2 cellular contexts compared by ENCODE assay signal in the genomic region with DNA sequence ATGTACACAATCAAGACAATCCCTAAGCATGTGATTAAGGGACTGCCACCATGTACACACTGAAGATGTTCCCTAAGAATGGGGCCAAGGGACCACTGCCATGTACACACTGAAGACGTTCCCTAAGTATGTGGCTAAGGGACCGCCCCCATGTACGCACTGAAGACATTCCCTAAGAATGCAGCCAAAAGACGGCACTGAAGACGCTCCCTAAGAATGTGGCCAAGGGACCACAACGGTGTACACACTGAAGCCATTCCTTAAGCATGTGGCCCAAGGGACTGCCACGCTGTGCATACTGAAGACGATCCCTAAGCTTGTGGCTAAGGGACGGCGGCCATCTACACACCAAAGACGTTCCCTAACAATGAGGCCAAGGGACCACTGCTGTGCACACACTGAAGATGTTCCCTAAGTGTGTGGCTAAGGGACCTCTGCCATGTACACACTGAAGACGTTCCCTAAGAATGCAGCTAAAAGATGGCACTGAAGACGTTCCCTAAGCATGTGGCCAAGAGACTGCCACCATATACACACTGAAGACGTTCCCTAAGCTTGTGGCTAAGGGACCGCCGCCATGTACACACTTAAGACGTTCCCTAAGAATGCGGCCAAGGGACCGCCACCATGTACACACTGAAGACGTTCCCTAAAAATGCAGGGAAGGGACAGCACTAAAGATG.
A peak's percentile ranks its signal among the peaks of the same experiment; 100 is the strongest.
TF ChIP-seq lines count a peak whose summit lies in the region.

No MANE protein-coding gene starts in this region.

TF ChIP-seq in HEK293T, 16 proteins besides CTCF, POLR2A, EP300 and RAD21:
- TF ChIP-seq L3MBTL2 (conservative IDR thresholded peaks at IDR 0.05) (no peak), ELF4 (IDR thresholded peaks at IDR 0.05) (no peak), SP1 (IDR thresholded peaks at IDR 0.05) (no peak), ZNF384 (IDR thresholded peaks at IDR 0.05) (no peak), FOXM1 (IDR thresholded peaks at IDR 0.05; ENCODE audit: borderline replicate concordance) (peak; percentile 38; the same call in 1 of the 2 replicates)

TF ChIP-seq in H1, 55 proteins besides CTCF, POLR2A, EP300 and RAD21:
- TF ChIP-seq ASH2L (IDR thresholded peaks at IDR 0.05; ENCODE audit: low read length) (no peak), BACH1 (IDR thresholded peaks at IDR 0.05; ENCODE audit: low read length) (no peak), YY1 (IDR thresholded peaks at IDR 0.05; ENCODE audit: low read depth, low read length) (peak; percentile 75), JUND (IDR thresholded peaks at IDR 0.05; ENCODE audit: low read length) (no peak), EGR1 (IDR thresholded peaks at IDR 0.05; ENCODE audit: borderline replicate concordance, low read depth, low read length) (peak; percentile 65; the same call in 1 of the 2 replicates), MAFK (IDR thresholded peaks at IDR 0.05; ENCODE audit: low read depth, low read length) (no peak), GTF2F1 (IDR thresholded peaks at IDR 0.05; ENCODE audit: borderline replicate concordance, low read depth, low read length) (peak; percentile 31; the same call in 1 of the 2 replicates), CHD2 (IDR thresholded peaks at IDR 0.05; ENCODE audit: low read length) (no peak), SP1 (IDR thresholded peaks at IDR 0.05; ENCODE audit: low read depth, low read length) (peak; percentile 75), CREB1 (IDR thresholded peaks at IDR 0.05) (peak; percentile 19; the same call in 1 of the 2 replicates), POU5F1 (IDR thresholded peaks at IDR 0.05; ENCODE audit: low read depth, low read length) (no peak), POLR2AphosphoS5 (IDR thresholded peaks at IDR 0.05; ENCODE audit: low read depth, low read length) (0 out of 2 replicates have a peak, but pooled peaks have one; percentile 26), HDAC6 (IDR thresholded peaks at IDR 0.05; ENCODE audit: low read depth, low read length) (no peak), TEAD4 (IDR thresholded peaks at IDR 0.05; ENCODE audit: low read depth, low read length) (peak; percentile 56; the same call in 1 of the 2 replicates), SUZ12 (IDR thresholded peaks at IDR 0.05; ENCODE audit: low read length) (no peak), BRCA1 (IDR thresholded peaks at IDR 0.05; ENCODE audit: low read depth, low read length) (no peak)
- TF ChIP-seq, protein P1, sequence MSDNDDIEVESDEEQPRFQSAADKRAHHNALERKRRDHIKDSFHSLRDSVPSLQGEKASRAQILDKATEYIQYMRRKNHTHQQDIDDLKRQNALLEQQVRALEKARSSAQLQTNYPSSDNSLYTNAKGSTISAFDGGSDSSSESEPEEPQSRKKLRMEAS (IDR thresholded peaks at IDR 0.05) = no peak
- TF ChIP-seq, protein P2, sequence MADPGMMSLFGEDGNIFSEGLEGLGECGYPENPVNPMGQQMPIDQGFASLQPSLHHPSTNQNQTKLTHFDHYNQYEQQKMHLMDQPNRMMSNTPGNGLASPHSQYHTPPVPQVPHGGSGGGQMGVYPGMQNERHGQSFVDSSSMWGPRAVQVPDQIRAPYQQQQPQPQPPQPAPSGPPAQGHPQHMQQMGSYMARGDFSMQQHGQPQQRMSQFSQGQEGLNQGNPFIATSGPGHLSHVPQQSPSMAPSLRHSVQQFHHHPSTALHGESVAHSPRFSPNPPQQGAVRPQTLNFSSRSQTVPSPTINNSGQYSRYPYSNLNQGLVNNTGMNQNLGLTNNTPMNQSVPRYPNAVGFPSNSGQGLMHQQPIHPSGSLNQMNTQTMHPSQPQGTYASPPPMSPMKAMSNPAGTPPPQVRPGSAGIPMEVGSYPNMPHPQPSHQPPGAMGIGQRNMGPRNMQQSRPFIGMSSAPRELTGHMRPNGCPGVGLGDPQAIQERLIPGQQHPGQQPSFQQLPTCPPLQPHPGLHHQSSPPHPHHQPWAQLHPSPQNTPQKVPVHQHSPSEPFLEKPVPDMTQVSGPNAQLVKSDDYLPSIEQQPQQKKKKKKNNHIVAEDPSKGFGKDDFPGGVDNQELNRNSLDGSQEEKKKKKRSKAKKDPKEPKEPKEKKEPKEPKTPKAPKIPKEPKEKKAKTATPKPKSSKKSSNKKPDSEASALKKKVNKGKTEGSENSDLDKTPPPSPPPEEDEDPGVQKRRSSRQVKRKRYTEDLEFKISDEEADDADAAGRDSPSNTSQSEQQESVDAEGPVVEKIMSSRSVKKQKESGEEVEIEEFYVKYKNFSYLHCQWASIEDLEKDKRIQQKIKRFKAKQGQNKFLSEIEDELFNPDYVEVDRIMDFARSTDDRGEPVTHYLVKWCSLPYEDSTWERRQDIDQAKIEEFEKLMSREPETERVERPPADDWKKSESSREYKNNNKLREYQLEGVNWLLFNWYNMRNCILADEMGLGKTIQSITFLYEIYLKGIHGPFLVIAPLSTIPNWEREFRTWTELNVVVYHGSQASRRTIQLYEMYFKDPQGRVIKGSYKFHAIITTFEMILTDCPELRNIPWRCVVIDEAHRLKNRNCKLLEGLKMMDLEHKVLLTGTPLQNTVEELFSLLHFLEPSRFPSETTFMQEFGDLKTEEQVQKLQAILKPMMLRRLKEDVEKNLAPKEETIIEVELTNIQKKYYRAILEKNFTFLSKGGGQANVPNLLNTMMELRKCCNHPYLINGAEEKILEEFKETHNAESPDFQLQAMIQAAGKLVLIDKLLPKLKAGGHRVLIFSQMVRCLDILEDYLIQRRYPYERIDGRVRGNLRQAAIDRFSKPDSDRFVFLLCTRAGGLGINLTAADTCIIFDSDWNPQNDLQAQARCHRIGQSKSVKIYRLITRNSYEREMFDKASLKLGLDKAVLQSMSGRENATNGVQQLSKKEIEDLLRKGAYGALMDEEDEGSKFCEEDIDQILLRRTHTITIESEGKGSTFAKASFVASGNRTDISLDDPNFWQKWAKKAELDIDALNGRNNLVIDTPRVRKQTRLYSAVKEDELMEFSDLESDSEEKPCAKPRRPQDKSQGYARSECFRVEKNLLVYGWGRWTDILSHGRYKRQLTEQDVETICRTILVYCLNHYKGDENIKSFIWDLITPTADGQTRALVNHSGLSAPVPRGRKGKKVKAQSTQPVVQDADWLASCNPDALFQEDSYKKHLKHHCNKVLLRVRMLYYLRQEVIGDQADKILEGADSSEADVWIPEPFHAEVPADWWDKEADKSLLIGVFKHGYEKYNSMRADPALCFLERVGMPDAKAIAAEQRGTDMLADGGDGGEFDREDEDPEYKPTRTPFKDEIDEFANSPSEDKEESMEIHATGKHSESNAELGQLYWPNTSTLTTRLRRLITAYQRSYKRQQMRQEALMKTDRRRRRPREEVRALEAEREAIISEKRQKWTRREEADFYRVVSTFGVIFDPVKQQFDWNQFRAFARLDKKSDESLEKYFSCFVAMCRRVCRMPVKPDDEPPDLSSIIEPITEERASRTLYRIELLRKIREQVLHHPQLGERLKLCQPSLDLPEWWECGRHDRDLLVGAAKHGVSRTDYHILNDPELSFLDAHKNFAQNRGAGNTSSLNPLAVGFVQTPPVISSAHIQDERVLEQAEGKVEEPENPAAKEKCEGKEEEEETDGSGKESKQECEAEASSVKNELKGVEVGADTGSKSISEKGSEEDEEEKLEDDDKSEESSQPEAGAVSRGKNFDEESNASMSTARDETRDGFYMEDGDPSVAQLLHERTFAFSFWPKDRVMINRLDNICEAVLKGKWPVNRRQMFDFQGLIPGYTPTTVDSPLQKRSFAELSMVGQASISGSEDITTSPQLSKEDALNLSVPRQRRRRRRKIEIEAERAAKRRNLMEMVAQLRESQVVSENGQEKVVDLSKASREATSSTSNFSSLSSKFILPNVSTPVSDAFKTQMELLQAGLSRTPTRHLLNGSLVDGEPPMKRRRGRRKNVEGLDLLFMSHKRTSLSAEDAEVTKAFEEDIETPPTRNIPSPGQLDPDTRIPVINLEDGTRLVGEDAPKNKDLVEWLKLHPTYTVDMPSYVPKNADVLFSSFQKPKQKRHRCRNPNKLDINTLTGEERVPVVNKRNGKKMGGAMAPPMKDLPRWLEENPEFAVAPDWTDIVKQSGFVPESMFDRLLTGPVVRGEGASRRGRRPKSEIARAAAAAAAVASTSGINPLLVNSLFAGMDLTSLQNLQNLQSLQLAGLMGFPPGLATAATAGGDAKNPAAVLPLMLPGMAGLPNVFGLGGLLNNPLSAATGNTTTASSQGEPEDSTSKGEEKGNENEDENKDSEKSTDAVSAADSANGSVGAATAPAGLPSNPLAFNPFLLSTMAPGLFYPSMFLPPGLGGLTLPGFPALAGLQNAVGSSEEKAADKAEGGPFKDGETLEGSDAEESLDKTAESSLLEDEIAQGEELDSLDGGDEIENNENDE (IDR thresholded peaks at IDR 0.05; ENCODE audit: insufficient replicate concordance, low read length) = no peak
